Comparison of ENCODE assay signal across 10 cellular contexts in genomic region chr7:105112440-105113418, GRCh38.
DNase-seq lines count a peak whose midpoint lies in the region; ATAC-seq and TF ChIP-seq lines count a peak whose summit lies in the region.
"Had no signal": no experiment of that assay in that cellular context is flagged by ENCODE, and none has a peak within 500 bp of the region (broad histone marks: within the 10 kb centered on the region; RNA-seq: fewer than 3 reads in every experiment).

No MANE protein-coding gene starts in this region.

- H3K9me3 ChIP-seq in Caco-2: no peaks in the 10 kb centered on the region
- no peaks in the 10 kb centered on the region for H3K9me3 ChIP-seq in uterus

- TF ChIP-seq CTCF in Caco-2 (IDR thresholded peaks at IDR 0.05; ENCODE audit: insufficient read depth in 1 of 2, low read depth in 1 of 2, low read length in 1 of 2, severe bottlenecking in 1 of 2, unreplicated experiment in 1 of 2) (no peak), activated B cell treated with CpG ODN at 0.5 μM for 24 hours (IDR thresholded peaks at IDR 0.05) (no peak), glutamatergic neuron (IDR thresholded peaks at IDR 0.05; ENCODE audit: partially characterized antibody, unreplicated experiment) (no peak), osteocyte (IDR thresholded peaks at IDR 0.05) (no peak), uterus (IDR thresholded peaks at IDR 0.05) (no peak)

- intact Hi-C loops in Caco-2 (cut with micrococcal nuclease; ENCODE audit: unreplicated experiment): no loop called here
- intact Hi-C loops in activated B cell treated with CpG ODN at 0.5 μM for 24 hours (cut with micrococcal nuclease): no loop called here
- intact Hi-C loops in uterus (cut with DNase I; ENCODE audit: low total_unique reads): no loop called here

- ATAC-seq in activated B cell treated with CpG ODN at 0.5 μM for 24 hours (ENCODE audit: low read depth) (peak; percentile 7), GM21723 (IDR thresholded peaks at IDR 0.05; ENCODE audit: unreplicated experiment) (no peak)

- H3K27ac ChIP-seq in uterus: no peak overlapping the region

- POLR2A ChIA-PET in Caco-2 (lab: Charles Lee): no interaction called here
- POLR2A ChIA-PET in activated B cell treated with CpG ODN at 0.5 μM for 24 hours (lab: Charles Lee): no interaction called here

- H3K4me1 ChIP-seq in Caco-2: no peaks in the 10 kb centered on the region
- H3K4me1 ChIP-seq in uterus: no peaks in the 10 kb centered on the region

- H3K27me3 Mint-ChIP-seq in Caco-2 (ENCODE audit: insufficient read depth, unreplicated experiment) (no peaks in the 10 kb centered on the region), activated B cell treated with CpG ODN at 0.5 μM for 24 hours (no peaks in the 10 kb centered on the region), glutamatergic neuron (ENCODE audit: unreplicated experiment) (peaks cover 15% of the 10 kb centered on the region), osteocyte (ENCODE audit: unreplicated experiment) (no peaks in the 10 kb centered on the region)

- no peak overlapping the region for H3K4me3 Mint-ChIP-seq in Caco-2 (ENCODE audit: unreplicated experiment)
- H3K4me3 Mint-ChIP-seq in activated B cell treated with CpG ODN at 0.5 μM for 24 hours: no peak overlapping the region
- no peak overlapping the region for H3K4me3 Mint-ChIP-seq in glutamatergic neuron (ENCODE audit: unreplicated experiment)
- no peak overlapping the region for H3K4me3 Mint-ChIP-seq in osteocyte (ENCODE audit: unreplicated experiment)

- H3K36me3 Mint-ChIP-seq in Caco-2 (ENCODE audit: insufficient read depth, unreplicated experiment) (peaks cover 71% of the 10 kb centered on the region), activated B cell treated with CpG ODN at 0.5 μM for 24 hours (ENCODE audit: low read depth) (peaks cover 92% of the 10 kb centered on the region), glutamatergic neuron (ENCODE audit: unreplicated experiment) (no peaks in the 10 kb centered on the region), osteocyte (ENCODE audit: unreplicated experiment) (peaks cover 57% of the 10 kb centered on the region)

- peaks cover 5% of the 10 kb centered on the region; the same call in 1 of the 2 replicates for H3K36me3 ChIP-seq in Caco-2 (ENCODE audit: control insufficient read depth, insufficient read depth, low read length)
- no peaks in the 10 kb centered on the region for H3K36me3 ChIP-seq in uterus

- DNase-seq in Caco-2 (no peak), activated B cell treated with CpG ODN at 0.5 μM for 24 hours (no peak), glutamatergic neuron (no peak), osteocyte (ENCODE audit: extremely low spot score, unreplicated experiment) (no peak), NCI-H2227 treated with DMSO at 0.1 percent for 48 hours (lab: John Stamatoyannopoulos, UW) (no peak), uterus (no peak), inferior parietal cortex (ENCODE audit: extremely low spot score) (no peak)
- DNase-seq: DMS 273 treated with DMSO at 0.1 percent for 48 hours, NCI-H510A treated with DMSO at 0.1 percent for 48 hours had no signal

- H3K9me3 Mint-ChIP-seq in Caco-2 (ENCODE audit: unreplicated experiment) (no peaks in the 10 kb centered on the region), activated B cell treated with CpG ODN at 0.5 μM for 24 hours (no peaks in the 10 kb centered on the region), glutamatergic neuron (ENCODE audit: unreplicated experiment) (peaks cover 12% of the 10 kb centered on the region), osteocyte (ENCODE audit: unreplicated experiment) (no peaks in the 10 kb centered on the region)

- BruUV-seq in Caco-2 (replicated peaks; lab: Mats Ljungman, UMichigan): no TSS peak

- H3K27ac Mint-ChIP-seq in Caco-2 (ENCODE audit: unreplicated experiment) (peak overlapping the region; percentile 39), activated B cell treated with CpG ODN at 0.5 μM for 24 hours (peak overlapping the region; percentile 71), glutamatergic neuron (ENCODE audit: unreplicated experiment) (peak overlapping the region; percentile 16), osteocyte (ENCODE audit: unreplicated experiment) (peak overlapping the region; percentile 54)

- H3K4me3 ChIP-seq in Caco-2 (ENCODE audit: low read depth, low read length): no peak overlapping the region
- no peak overlapping the region for H3K4me3 ChIP-seq in uterus

- H3K4me1 Mint-ChIP-seq in Caco-2 (ENCODE audit: low read depth, unreplicated experiment): no peaks in the 10 kb centered on the region
- H3K4me1 Mint-ChIP-seq in activated B cell treated with CpG ODN at 0.5 μM for 24 hours: no peaks in the 10 kb centered on the region
- peaks cover 5% of the 10 kb centered on the region for H3K4me1 Mint-ChIP-seq in glutamatergic neuron (ENCODE audit: low read depth, unreplicated experiment)
- H3K4me1 Mint-ChIP-seq in osteocyte (ENCODE audit: unreplicated experiment): peaks cover 5% of the 10 kb centered on the region

- CTCF ChIA-PET in Caco-2 (lab: Charles Lee) (no interaction called here), activated B cell treated with CpG ODN at 0.5 μM for 24 hours (lab: Charles Lee) (no interaction called here)

- no peak for TF ChIP-seq POLR2A in uterus (IDR thresholded peaks at IDR 0.05)

- H3K27me3 ChIP-seq in Caco-2 (replicated peaks; ENCODE audit: control insufficient read depth, insufficient read depth, low read length) (no peaks in the 10 kb centered on the region), uterus (no peaks in the 10 kb centered on the region)

Comparison
In these comparisons a context has a peak if more than half of its experiments do, and no peak if none do; other contexts are left out.
1. H3K27ac Mint-ChIP-seq: peak in every context shown above with its lines; median percentile 71 in activated B cell treated with CpG ODN at 0.5 μM for 24 hours; 54 in osteocyte; 39 in Caco-2; 16 in glutamatergic neuron.